Comparison of ENCODE assay signal across 9 cellular contexts in genomic region chr17:74842599-74843351, GRCh38. TPM values are rescaled to one million over a fixed set of nuclear protein-coding genes. Genes with fewer than 3 reads are reported as not detected.
DNase-seq lines count a peak whose midpoint lies in the region; FAIRE-seq and TF ChIP-seq lines count a peak whose summit lies in the region.
"Had no signal": no experiment of that assay in that cellular context is flagged by ENCODE, and none has a peak within 500 bp of the region (broad histone marks: within the 10 kb centered on the region; RNA-seq: fewer than 3 reads in every experiment).

No MANE protein-coding gene starts in this region.

- peak overlapping the region; percentile 48 for H3K27ac ChIP-seq in C4-2B
- H3K27ac ChIP-seq in esophagus squamous epithelium, result peak overlapping the region in 2 of 4 donors; percentile 28 to 51
- H3K27ac ChIP-seq in uterus, result peak overlapping the region in 1 of 2 donors; percentile 47

- peaks cover 20 to 36% (median 28%) of the 10 kb centered on the region in 3 donors for H3K4me1 ChIP-seq in esophagus squamous epithelium
- peaks cover 0 to 21% of the 10 kb centered on the region in 2 donors for H3K4me1 ChIP-seq in uterus

- DNase-seq in HTR-8/SVneo (ENCODE audit: insufficient read length, low spot score) (peak; percentile 88), SK-N-DZ (ENCODE audit: low spot score) (peak; percentile 77), esophagus squamous epithelium (lab: John Stamatoyannopoulos, UW) (no peak), midbrain (lab: John Stamatoyannopoulos, UW) (peak; percentile 71), uterus (peak; percentile 40 to 66), NAMALWA (ENCODE audit: low spot score) (no peak), DMS114 treated with DMSO at 0.1 percent for 48 hours (lab: John Stamatoyannopoulos, UW; ENCODE audit: unreplicated experiment) (no peak)

- H3K9me3 ChIP-seq in esophagus squamous epithelium (no peaks in the 10 kb centered on the region), uterus (no peaks in the 10 kb centered on the region)

- TF ChIP-seq POLR2A in esophagus squamous epithelium (IDR thresholded peaks at IDR 0.05) (no peak), uterus (IDR thresholded peaks at IDR 0.05) (peak in 1 of 2 donors; percentile 34)

- no CpG with 5 or more reads among the region's 88 CpGs for WGBS in esophagus squamous epithelium, 2 donors

- H3K36me3 ChIP-seq in esophagus squamous epithelium (peaks cover 0 to 2% (median 0%) of the 10 kb centered on the region in 3 donors), uterus (no peaks in the 10 kb centered on the region)

- peak overlapping the region; percentile 31 to 70 (median 44) for H3K4me3 ChIP-seq in esophagus squamous epithelium
- peak overlapping the region in 1 of 2 donors; percentile 34 for H3K4me3 ChIP-seq in uterus

- FAIRE-seq in HTR-8/SVneo (lab: Jason Lieb, UNC), result peak; percentile 87

- peaks cover 0 to 24% (median 0%) of the 10 kb centered on the region in 4 donors for H3K27me3 ChIP-seq in esophagus squamous epithelium
- H3K27me3 ChIP-seq in uterus, result no peaks in the 10 kb centered on the region

- intact Hi-C loops in esophagus squamous epithelium (cut with DNase I) (no loop called here), uterus (cut with DNase I; ENCODE audit: low total_unique reads) (no loop called here)

- TF ChIP-seq CTCF in C4-2B (conservative IDR thresholded peaks at IDR 0.05), result peak; percentile 88
- TF ChIP-seq CTCF in esophagus squamous epithelium (IDR thresholded peaks at IDR 0.05), result peak in 5 of 6 experiments; percentile 47 to 62 (median 60)
- peak; percentile 13 to 61 (median 52) for TF ChIP-seq CTCF in uterus (IDR thresholded peaks at IDR 0.05)

RNA-seq across cellular contexts. Expression of gene GRIN2C, which starts 16.9 kb away (rescaled TPM):
- polyA plus RNA-seq in SK-N-DZ (2014; cell fraction: cytosol; rRNA removed), result 0.20 and 0.24 TPM in 2 replicates
- 1.0 TPM in 1 of 2 replicates, not detected in the other for polyA plus RNA-seq in SK-N-DZ (2014; cell fraction: nucleus; rRNA removed)
- total RNA-seq in esophagus squamous epithelium (1 to 10 TPM in 1 of 4 donors, under 1 TPM in 2, not detected in 1; 0.13 to 4.6 (median 0.19) TPM), uterus (under 1 TPM in 2 of 4 donors, not detected in 2; 0.55 to 0.90 TPM)

RNA-seq across cellular contexts. Expression of gene FDXR, which starts 30.0 kb away (rescaled TPM):
- 12.8 and 14.1 TPM in 2 replicates for polyA plus RNA-seq in SK-N-DZ (2014; cell fraction: cytosol; rRNA removed)
- 11.5 and 18.8 TPM in 2 replicates for polyA plus RNA-seq in SK-N-DZ (2014; cell fraction: nucleus; rRNA removed)
- total RNA-seq in esophagus squamous epithelium (10 to 100 TPM; 24.4 to 46.4 (median 32.4) TPM), uterus (10 to 100 TPM in 1 of 4 donors, 1 to 10 TPM in 2, not detected in 1; 5.1 to 13.4 (median 7.2) TPM)

RNA-seq across cellular contexts. Expression of gene FADS6, which starts 50.7 kb away (rescaled TPM):
- polyA plus RNA-seq in SK-N-DZ (2014; cell fraction: cytosol; rRNA removed), result not detected in 2 replicates
- not detected in 2 replicates for polyA plus RNA-seq in SK-N-DZ (2014; cell fraction: nucleus; rRNA removed)
- 1 to 10 TPM in 2 of 4 donors, under 1 TPM in 2; 0.19 to 6.0 (median 1.9) TPM for total RNA-seq in esophagus squamous epithelium
- not detected for total RNA-seq in uterus
- total RNA-seq: pulmonary artery endothelial cell had no signal

Comparison
In these comparisons a context has a peak if more than half of its experiments do, and no peak if none do; other contexts are left out.
1. DNase-seq: peak in HTR-8/SVneo (single experiment), SK-N-DZ (single experiment), midbrain (single experiment) and uterus (2 of 2); none in esophagus squamous epithelium (single experiment), NAMALWA (single experiment) and DMS114 treated with DMSO at 0.1 percent for 48 hours (single experiment).
2. Peak in every context shown above with its lines, with median percentiles within 50 percentile points of each other: CTCF ChIP-seq.